In the genomic region with DNA sequence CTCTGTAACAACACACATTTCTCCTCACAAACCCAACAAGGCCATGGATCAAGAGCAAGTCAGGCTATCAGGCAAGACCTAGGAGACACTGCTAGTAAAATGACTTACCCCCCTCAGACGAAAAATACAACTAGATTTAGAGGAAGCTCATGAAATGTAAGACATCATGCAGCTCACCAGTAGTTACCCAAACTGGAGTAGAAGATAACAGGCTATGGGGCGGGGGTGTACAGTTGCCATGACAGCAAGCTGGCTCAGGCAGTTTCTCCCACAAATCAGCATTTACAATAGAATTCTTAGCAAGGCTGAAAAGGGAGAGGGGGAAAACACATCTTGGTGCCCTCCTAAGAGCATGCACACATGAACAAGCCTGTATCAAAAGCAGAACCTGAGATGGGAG, we compare ENCODE assay signal across 9 cellular contexts. TPM values are rescaled to one million over a fixed set of nuclear protein-coding genes. Genes with fewer than 3 reads are reported as not detected.
DNase-seq lines count a peak whose midpoint lies in the region; ATAC-seq lines count a peak whose summit lies in the region.
"Had no signal": no experiment of that assay in that cellular context is flagged by ENCODE, and none has a peak within 500 bp of the region (broad histone marks: within the 10 kb centered on the region; RNA-seq: fewer than 3 reads in every experiment).

No MANE protein-coding gene starts in this region.

- peaks cover 52% of the 10 kb centered on the region for H3K4me1 ChIP-seq in ACC112 (ENCODE audit: control insufficient read depth, insufficient read depth, low read length, unreplicated experiment)

- no peak overlapping the region for H2AFZ ChIP-seq in ACC112 (ENCODE audit: low read length, unreplicated experiment)

- peaks cover 7% of the 10 kb centered on the region for H3K36me3 ChIP-seq in ACC112 (ENCODE audit: insufficient read depth, low read length)

- H3K4me3 ChIP-seq in ACC112 (ENCODE audit: low read depth, low read length): peak overlapping the region; percentile 3; the same call in 1 of the 2 replicates

- ATAC-seq in naive B cell (ENCODE audit: low read depth in 2 of 2) (no peak), GM19463 (IDR thresholded peaks at IDR 0.05; ENCODE audit: unreplicated experiment) (no peak)

- no peaks in the 10 kb centered on the region for H3K27me3 Mint-ChIP-seq in IgD-negative memory B cell
- no peaks in the 10 kb centered on the region for H3K27me3 Mint-ChIP-seq in naive B cell

- H3K27ac Mint-ChIP-seq in IgD-negative memory B cell (peak overlapping the region in 2 of 3 donors; percentile 65 to 99), naive B cell (peak overlapping the region; percentile 40 to 93 (median 82))

- peaks cover 88% of the 10 kb centered on the region for H3K79me2 ChIP-seq in ACC112 (ENCODE audit: control insufficient read depth, insufficient read depth, low read length, unreplicated experiment)

- no peaks in the 10 kb centered on the region for H3K9me3 Mint-ChIP-seq in IgD-negative memory B cell
- no peaks in the 10 kb centered on the region for H3K9me3 Mint-ChIP-seq in naive B cell

- DNase-seq in naive B cell (no peak), HCEC 1CT (no peak), islet precursor cell (no peak)
- no peak for DNase-seq in activated effector memory CD4-positive, alpha-beta T cell treated with Interleukin-2 at 50 U/mL for 16 hours
- DNase-seq: DMS79 had no signal

- peaks cover 2% of the 10 kb centered on the region for H3K36me3 Mint-ChIP-seq in IgD-negative memory B cell
- peaks cover 3 to 10% of the 10 kb centered on the region in 2 donors for H3K36me3 Mint-ChIP-seq in naive B cell

- peaks cover 52 to 60% (median 56%) of the 10 kb centered on the region in 3 donors for H3K4me1 Mint-ChIP-seq in IgD-negative memory B cell
- H3K4me1 Mint-ChIP-seq in naive B cell: peaks cover 58 to 69% (median 69%) of the 10 kb centered on the region in 3 donors

- H3K27ac ChIP-seq in ACC112 (ENCODE audit: low read depth, low read length): 0 out of 2 replicates have a peak overlapping the region, but pooled peaks have one; percentile 33
- H3K27ac ChIP-seq in angular gyrus (ENCODE audit: low read depth, low read length): peak overlapping the region; percentile 13

- H3K27me3 ChIP-seq in ACC112 (ENCODE audit: insufficient read depth, low read length): no peaks in the 10 kb centered on the region

- H3K4me3 Mint-ChIP-seq in IgD-negative memory B cell (peak overlapping the region; percentile 9 to 78 (median 61)), naive B cell (peak overlapping the region; percentile 3 to 100 (median 62))

RNA-seq across cellular contexts. Expression of a gene that starts 13.9 kb away (rescaled TPM):
- polyA plus RNA-seq in IgD-negative memory B cell: 878 TPM
- polyA plus RNA-seq in naive B cell (ENCODE audit: low read depth in 6 of 6): 100 to 1,000 TPM; 669 to 816 (median 772) TPM

RNA-seq across cellular contexts. Expression of a gene that starts 23.1 kb away (rescaled TPM):
- polyA plus RNA-seq in IgD-negative memory B cell: not detected
- not detected for polyA plus RNA-seq in naive B cell (ENCODE audit: low read depth in 6 of 6)

RNA-seq across cellular contexts. Expression of a gene that starts 28.1 kb away (rescaled TPM):
- polyA plus RNA-seq in IgD-negative memory B cell: not detected
- not detected for polyA plus RNA-seq in naive B cell (ENCODE audit: low read depth in 6 of 6)

RNA-seq across cellular contexts. Expression of a gene that starts 42.7 kb away (rescaled TPM):
- polyA plus RNA-seq in IgD-negative memory B cell (60.6 TPM), naive B cell (ENCODE audit: low read depth in 6 of 6) (10 to 100 TPM; 23.7 to 81.6 (median 47.4) TPM)
